Comparison of ENCODE assay signal across 1 cellular context in the genomic region with DNA sequence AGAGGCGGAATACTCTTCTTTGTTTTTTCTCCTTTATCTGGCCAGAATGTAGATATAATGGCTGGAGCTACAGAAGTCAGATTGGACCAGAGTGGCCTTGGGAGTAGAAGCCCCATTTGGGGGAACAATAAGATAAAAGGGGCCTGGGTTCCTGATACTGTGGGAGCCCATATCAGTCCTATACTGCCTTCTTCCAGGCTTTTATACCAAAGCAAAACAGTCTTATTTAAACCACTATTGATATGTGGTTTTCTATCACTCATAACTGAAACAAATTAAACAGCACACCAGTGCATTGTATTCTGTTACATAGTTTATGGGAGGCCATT.
TF ChIP-seq lines count a peak whose summit lies in the region.

No MANE protein-coding gene starts in this region.

TF ChIP-seq in GM23338, 12 proteins besides CTCF, POLR2A, EP300 and RAD21 (continued from another document):
- no peak for TF ChIP-seq EZH2 (IDR thresholded peaks at IDR 0.05; ENCODE audit: low read depth, unreplicated experiment)
